ENCODE assay signal across 18 cellular contexts in the genomic region with DNA sequence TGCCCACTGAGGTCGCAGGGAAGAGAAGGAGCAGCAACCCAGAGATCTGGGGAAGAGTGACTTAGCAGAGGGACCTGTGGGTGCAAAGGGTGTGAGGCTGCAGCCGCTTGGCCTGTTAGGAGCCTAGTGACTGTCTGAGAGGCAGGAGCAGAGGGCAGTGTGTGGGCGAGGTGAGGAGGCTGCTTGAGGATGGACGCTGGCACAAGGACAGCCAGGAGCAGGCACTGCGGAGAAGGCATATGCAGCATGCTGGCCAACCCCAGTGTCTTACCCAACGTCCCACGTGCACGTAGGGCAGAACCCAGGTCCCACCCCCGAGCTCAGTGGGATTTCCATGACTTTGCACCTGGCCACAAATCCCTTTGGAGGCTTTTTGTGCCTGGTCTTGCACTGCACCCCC. TPM values are rescaled to one million over a fixed set of nuclear protein-coding genes. Genes with fewer than 3 reads are reported as not detected.
"Had no signal": no experiment of that assay in that cellular context is flagged by ENCODE, and none has a peak within 500 bp of the region (broad histone marks: within the 10 kb centered on the region; RNA-seq: fewer than 3 reads in every experiment).

No MANE protein-coding gene starts in this region.

- H3K4me3 ChIP-seq: esophagus squamous epithelium, gastroesophageal sphincter, ovary, uterus had no signal

- H3K4me1 ChIP-seq: uterus had no signal

- H3K27me3 Mint-ChIP-seq: naive thymus-derived CD4-positive, alpha-beta T cell had no signal

- H3K27ac ChIP-seq: esophagus squamous epithelium, ovary, uterus had no signal

- ATAC-seq: gastroesophageal sphincter; left lobe of liver; naive thymus-derived CD4-positive, alpha-beta T cell; right cardiac atrium had no signal

- H3K36me3 Mint-ChIP-seq: type B pancreatic cell had no signal

- H3K9me3 ChIP-seq: esophagus squamous epithelium, gastroesophageal sphincter, ovary, uterus had no signal

- H3K9me3 Mint-ChIP-seq: type B pancreatic cell had no signal

- H3K27ac Mint-ChIP-seq: dendritic cell treated with granulocyte-macrophage colony-stimulating factor and Interleukin-4, amounts not matched to agents 40 ng/mL and 50 ng/mL, for 4 days; type B pancreatic cell had no signal

- H3K4me3 Mint-ChIP-seq: dendritic cell treated with granulocyte-macrophage colony-stimulating factor and Interleukin-4, amounts not matched to agents 40 ng/mL and 50 ng/mL, for 4 days; naive thymus-derived CD4-positive, alpha-beta T cell; type B pancreatic cell had no signal

- FAIRE-seq: small intestine had no signal

- H3K27me3 ChIP-seq: esophagus squamous epithelium, gastroesophageal sphincter, ovary, uterus had no signal

- H3K36me3 ChIP-seq: esophagus squamous epithelium, gastroesophageal sphincter, ovary, uterus had no signal

- DNase-seq: esophagus squamous epithelium; foreskin fibroblast; glutamatergic neuron; islet precursor cell; mammary epithelial cell; naive thymus-derived CD4-positive, alpha-beta T cell; nucleus accumbens; ovary; right cardiac atrium; small intestine; stimulated activated CD4-positive, alpha-beta T cell treated with anti-CD3 and anti-CD28 coated beads, Interleukin-12 subunit alpha, Interleukin-12 subunit beta, amount 100 ng/mL, for 4 hours; stimulated activated naive CD4-positive, alpha-beta T cell treated with Interleukin-2 at 50 U/mL for 16 hours; uterus had no signal

RNA-seq across cellular contexts. Expression of a gene that starts 54.1 kb away (rescaled TPM):
- total RNA-seq: epithelial cell of proximal tubule, left lobe of liver had no signal
- polyA plus RNA-seq: mammary epithelial cell; naive thymus-derived CD4-positive, alpha-beta T cell had no signal
